16 cellular contexts compared by ENCODE assay signal in genomic region chr11:75264356-75264755, GRCh38. TPM values are rescaled to one million over a fixed set of nuclear protein-coding genes. Genes with fewer than 3 reads are reported as not detected.
A peak's percentile ranks its signal among the peaks of the same experiment; 100 is the strongest.
DNase-seq lines count a peak whose midpoint lies in the region; ATAC-seq lines count a peak whose summit lies in the region.
"Had no signal": no experiment of that assay in that cellular context is flagged by ENCODE, and none has a peak within 500 bp of the region (broad histone marks: within the 10 kb centered on the region; RNA-seq: fewer than 3 reads in every experiment).

No MANE protein-coding gene starts in this region.

- H3K9ac ChIP-seq in mesenchymal stem cell (ENCODE audit: low read length): no peak overlapping the region

- no peaks in the 10 kb centered on the region for H3K79me1 ChIP-seq in mesenchymal stem cell (replicated peaks; ENCODE audit: low read length, poor library complexity, severe bottlenecking)

- no peak overlapping the region for H4K91ac ChIP-seq in mesenchymal stem cell (ENCODE audit: low read length)

- H2BK15ac ChIP-seq in mesenchymal stem cell (ENCODE audit: low read depth, poor library complexity, severe bottlenecking): no peak overlapping the region

- H3K18ac ChIP-seq in mesenchymal stem cell (ENCODE audit: low read depth in 1 of 2, low read length in 2 of 2): no peak overlapping the region

- no peaks in the 10 kb centered on the region for H3K36me3 Mint-ChIP-seq in activated naive CD4-positive, alpha-beta T cell treated with anti-CD3 and anti-CD28 coated beads, Interleukin-2, amount 50 U/mL, for 24 hours

- peak; percentile 19 for ATAC-seq in stimulated activated naive CD8-positive, alpha-beta T cell treated with anti-CD3 and anti-CD28 coated beads, Interleukin-15, amount 100 ng/mL, for 72 hours
- no peak for ATAC-seq in stimulated activated naive CD8-positive, alpha-beta T cell treated with anti-CD3 and anti-CD28 coated beads, Interleukin-15, Interleukin-2, amounts not matched to agents 100 U/mL and 50 U/mL, for 24 hours
- no peak for ATAC-seq in GM21619 (IDR thresholded peaks at IDR 0.05; ENCODE audit: unreplicated experiment)

- peaks cover 4% of the 10 kb centered on the region for H3K4me1 ChIP-seq in mesenchymal stem cell (ENCODE audit: control insufficient read depth, insufficient read depth, low read depth, low read length)

- DNase-seq in stimulated activated naive CD8-positive, alpha-beta T cell treated with anti-CD3 and anti-CD28 coated beads, Interleukin-15, amount 100 ng/mL, for 72 hours: no peak
- DNase-seq in stimulated activated naive CD8-positive, alpha-beta T cell treated with anti-CD3 and anti-CD28 coated beads, Interleukin-15, Interleukin-2, amounts not matched to agents 100 U/mL and 50 U/mL, for 24 hours: no peak
- DNase-seq in mesenchymal stem cell: no peak
- DNase-seq in HuH-7.5 (ENCODE audit: low spot score): no peak
- no peak for DNase-seq in putamen (ENCODE audit: low spot score)
- DNase-seq in NCI-H187 treated with DMSO at 0.1 percent for 48 hours (lab: John Stamatoyannopoulos, UW): no peak
- DNase-seq: DND-41, NCI-H2107, NCI-H748 treated with DMSO at 0.1 percent for 48 hours, nephron progenitor cell had no signal

- H3K27ac Mint-ChIP-seq in stimulated activated naive CD8-positive, alpha-beta T cell treated with anti-CD3 and anti-CD28 coated beads, Interleukin-15, amount 100 ng/mL, for 72 hours: peak overlapping the region; percentile 48 to 89
- H3K27ac Mint-ChIP-seq in activated naive CD4-positive, alpha-beta T cell treated with anti-CD3 and anti-CD28 coated beads, Interleukin-2, amount 50 U/mL, for 24 hours: peak overlapping the region; percentile 55
- H3K27ac Mint-ChIP-seq: nephron progenitor cell had no signal

- H4K8ac ChIP-seq in mesenchymal stem cell (ENCODE audit: low read length): peak overlapping the region; percentile 7

- no peak overlapping the region for H3K27ac ChIP-seq in mesenchymal stem cell (ENCODE audit: low read length, poor library complexity, severe bottlenecking)
- H3K27ac ChIP-seq: right atrium auricular region, RWPE1, tibial artery had no signal

- H3K9me3 ChIP-seq in mesenchymal stem cell (ENCODE audit: control insufficient read depth, low read length): no peaks in the 10 kb centered on the region
- H3K9me3 ChIP-seq: right atrium auricular region, tibial artery had no signal

- H2BK5ac ChIP-seq in mesenchymal stem cell (ENCODE audit: low read depth, low read length, poor library complexity, severe bottlenecking): no peak overlapping the region

- no peak overlapping the region for H3K4me3 ChIP-seq in mesenchymal stem cell (ENCODE audit: insufficient read depth in 1 of 2, low read depth in 1 of 2, low read length in 2 of 2)
- H3K4me3 ChIP-seq: dorsolateral prefrontal cortex, right atrium auricular region, tibial artery had no signal

- H2BK120ac ChIP-seq in mesenchymal stem cell (ENCODE audit: low read depth, low read length): no peak overlapping the region

- no peak overlapping the region for H3K4me2 ChIP-seq in mesenchymal stem cell (ENCODE audit: low read length, poor library complexity, severe bottlenecking)

- no peak overlapping the region for H3K23ac ChIP-seq in mesenchymal stem cell (ENCODE audit: low read length in 2 of 2)

- H3K4me1 Mint-ChIP-seq in stimulated activated naive CD8-positive, alpha-beta T cell treated with anti-CD3 and anti-CD28 coated beads, Interleukin-15, amount 100 ng/mL, for 72 hours: peaks cover 68% of the 10 kb centered on the region
- peaks cover 51% of the 10 kb centered on the region for H3K4me1 Mint-ChIP-seq in activated naive CD4-positive, alpha-beta T cell treated with anti-CD3 and anti-CD28 coated beads, Interleukin-2, amount 50 U/mL, for 24 hours
- H3K4me1 Mint-ChIP-seq: nephron progenitor cell had no signal

- H2AK5ac ChIP-seq in mesenchymal stem cell (ENCODE audit: low read length, severe bottlenecking): no peak overlapping the region

- no peak overlapping the region for H3K4me3 Mint-ChIP-seq in stimulated activated naive CD8-positive, alpha-beta T cell treated with anti-CD3 and anti-CD28 coated beads, Interleukin-15, amount 100 ng/mL, for 72 hours
- H3K4me3 Mint-ChIP-seq in activated naive CD4-positive, alpha-beta T cell treated with anti-CD3 and anti-CD28 coated beads, Interleukin-2, amount 50 U/mL, for 24 hours: no peak overlapping the region
- H3K4me3 Mint-ChIP-seq: nephron progenitor cell had no signal

- peaks cover 26 to 34% of the 10 kb centered on the region in 2 experiments for H3K36me3 ChIP-seq in mesenchymal stem cell (ENCODE audit: control insufficient read depth in 1 of 2, insufficient read depth in 2 of 2, low read depth in 1 of 2, low read length in 2 of 2)

- H3K14ac ChIP-seq in mesenchymal stem cell (ENCODE audit: low read length in 2 of 2): no peak overlapping the region

- peak overlapping the region in 1 of 2 experiments; percentile 6 for H2BK12ac ChIP-seq in mesenchymal stem cell (ENCODE audit: low read length in 2 of 2)

- H3K27me3 Mint-ChIP-seq in stimulated activated naive CD8-positive, alpha-beta T cell treated with anti-CD3 and anti-CD28 coated beads, Interleukin-15, amount 100 ng/mL, for 72 hours: no peaks in the 10 kb centered on the region
- no peaks in the 10 kb centered on the region for H3K27me3 Mint-ChIP-seq in activated naive CD4-positive, alpha-beta T cell treated with anti-CD3 and anti-CD28 coated beads, Interleukin-2, amount 50 U/mL, for 24 hours

- peaks cover 21 to 24% of the 10 kb centered on the region in 2 experiments for H3K27me3 ChIP-seq in mesenchymal stem cell (ENCODE audit: control insufficient read depth in 1 of 2, insufficient read depth in 1 of 2, low read length in 2 of 2)
- H3K27me3 ChIP-seq: dorsolateral prefrontal cortex, right atrium auricular region had no signal

- no peak overlapping the region for H3K4ac ChIP-seq in mesenchymal stem cell (ENCODE audit: low read depth in 1 of 2, low read length in 2 of 2)

- H2AFZ ChIP-seq in mesenchymal stem cell (ENCODE audit: low read depth, low read length): no peak overlapping the region

- no peaks in the 10 kb centered on the region for H3K9me3 Mint-ChIP-seq in stimulated activated naive CD8-positive, alpha-beta T cell treated with anti-CD3 and anti-CD28 coated beads, Interleukin-15, amount 100 ng/mL, for 72 hours
- no peaks in the 10 kb centered on the region for H3K9me3 Mint-ChIP-seq in activated naive CD4-positive, alpha-beta T cell treated with anti-CD3 and anti-CD28 coated beads, Interleukin-2, amount 50 U/mL, for 24 hours
- H3K9me3 Mint-ChIP-seq: nephron progenitor cell had no signal

RNA-seq across cellular contexts. Expression of gene TPBGL, which starts 23.8 kb away (rescaled TPM):
- 0.14 TPM for polyA plus RNA-seq in mesenchymal stem cell (2013, experiment 1 of 2)
- polyA plus RNA-seq in mesenchymal stem cell (2013, experiment 2 of 2): 0.04 TPM
